In the genomic region with DNA sequence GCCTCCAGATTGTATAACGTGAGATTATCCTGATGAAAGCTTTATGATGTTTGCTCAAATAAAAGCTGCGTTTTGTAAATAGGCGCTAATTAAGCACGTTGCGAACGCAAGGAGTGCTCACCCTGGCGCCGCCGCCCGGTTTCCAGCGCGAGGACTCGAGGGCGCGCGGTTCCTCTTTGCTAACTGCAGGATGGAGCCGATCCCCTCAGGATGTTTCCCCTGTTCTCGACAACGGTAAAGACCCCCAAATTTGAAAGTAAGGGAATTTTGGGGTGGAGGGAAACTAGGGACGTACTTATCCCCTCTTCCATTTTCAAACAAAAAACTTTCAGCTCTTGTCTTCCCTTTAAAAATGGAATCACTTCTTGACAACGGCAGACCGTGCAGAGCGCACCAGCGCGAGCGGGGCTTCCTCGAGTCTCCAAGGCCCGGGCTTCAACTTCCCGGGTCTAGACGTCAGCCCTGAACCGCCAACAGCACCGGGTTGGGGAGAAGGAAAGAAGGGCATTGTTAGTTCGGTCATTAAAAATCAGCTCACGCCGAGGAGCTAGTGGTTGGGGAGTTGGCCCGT, we compare ENCODE assay signal across 18 cellular contexts. TPM values are rescaled to one million over a fixed set of nuclear protein-coding genes. Genes with fewer than 3 reads are reported as not detected.
DNase-seq lines count a peak whose midpoint lies in the region; ATAC-seq and TF ChIP-seq lines count a peak whose summit lies in the region.
"Had no signal": no experiment of that assay in that cellular context is flagged by ENCODE, and none has a peak within 500 bp of the region (broad histone marks: within the 10 kb centered on the region; RNA-seq: fewer than 3 reads in every experiment).

No MANE protein-coding gene starts in this region.

- TF ChIP-seq CTCF in SK-N-SH (IDR thresholded peaks at IDR 0.05), result no peak
- TF ChIP-seq CTCF in neural cell (IDR thresholded peaks at IDR 0.05; ENCODE audit: poor library complexity, severe bottlenecking), result no peak
- TF ChIP-seq CTCF in MM.1S (IDR thresholded peaks at IDR 0.05; ENCODE audit: low read length), result no peak

- TF ChIP-seq EP300 in SK-N-SH (IDR thresholded peaks at IDR 0.05; ENCODE audit: borderline replicate concordance in 1 of 2, low read depth in 1 of 2, low read length in 1 of 2), result no peak
- TF ChIP-seq EP300 in neural cell (conservative IDR thresholded peaks at IDR 0.05; ENCODE audit: poor library complexity, severe bottlenecking), result no peak

- peaks cover 0 to 11% of the 10 kb centered on the region in 2 experiments; a peak in 2 of 4 replicates for H3K4me1 ChIP-seq in SK-N-SH (ENCODE audit: control insufficient read depth in 1 of 2, insufficient read depth in 2 of 2, low read depth in 1 of 2, low read length in 1 of 2)
- peaks cover 50% of the 10 kb centered on the region for H3K4me1 ChIP-seq in ectodermal cell (ENCODE audit: control insufficient read depth, insufficient read depth, low read length)
- H3K4me1 ChIP-seq in MM.1S (ENCODE audit: low read length), result no peaks in the 10 kb centered on the region

- H3K36me3 ChIP-seq in SK-N-SH (replicated peaks in 1 of 2; ENCODE audit: control insufficient read depth in 1 of 2, insufficient read depth in 2 of 2, low read length in 1 of 2), result no peaks in the 10 kb centered on the region
- no peaks in the 10 kb centered on the region for H3K36me3 ChIP-seq in ectodermal cell (ENCODE audit: control insufficient read depth, insufficient read depth, low read length)
- H3K36me3 ChIP-seq in neural cell (ENCODE audit: insufficient read depth, low read length), result no peaks in the 10 kb centered on the region
- H3K36me3 ChIP-seq in MM.1S (replicated peaks; ENCODE audit: insufficient read depth, low read length), result no peaks in the 10 kb centered on the region
- H3K36me3 ChIP-seq: neutrophil had no signal

- H3K4me2 ChIP-seq in SK-N-SH (0 out of 2 replicates have a peak overlapping the region, but pooled peaks have one; percentile 81), neural cell (ENCODE audit: low read length) (no peak overlapping the region), MM.1S (ENCODE audit: low read depth, low read length) (no peak overlapping the region)

- H3K9me3 ChIP-seq in SK-N-SH (no peaks in the 10 kb centered on the region), ectodermal cell (ENCODE audit: control insufficient read depth, low read length) (no peaks in the 10 kb centered on the region), neural cell (ENCODE audit: low read length) (no peaks in the 10 kb centered on the region), MM.1S (replicated peaks; ENCODE audit: insufficient read depth, low read length) (no peaks in the 10 kb centered on the region)
- H3K9me3 ChIP-seq: neutrophil, SJSA1 had no signal

- no peak overlapping the region for H2AFZ ChIP-seq in SK-N-SH (ENCODE audit: low read depth)
- H2AFZ ChIP-seq in neural cell (ENCODE audit: low read depth, low read length), result no peak overlapping the region
- no peak overlapping the region for H2AFZ ChIP-seq in MM.1S (ENCODE audit: low read length)
- H2AFZ ChIP-seq: GM23248 had no signal

- H3K27me3 ChIP-seq in SK-N-SH (ENCODE audit: insufficient read depth) (peaks cover 99% of the 10 kb centered on the region), ectodermal cell (ENCODE audit: control insufficient read depth, insufficient read depth, low read length, poor library complexity, severe bottlenecking) (peaks cover 100% of the 10 kb centered on the region), neural cell (ENCODE audit: insufficient read depth, low read depth, low read length) (peaks cover 100% of the 10 kb centered on the region), MM.1S (replicated peaks; ENCODE audit: insufficient read depth, low read length) (peaks cover 57% of the 10 kb centered on the region)
- H3K27me3 ChIP-seq: SJSA1 had no signal

- H3K4me3 ChIP-seq in SK-N-SH (ENCODE audit: low read depth in 2 of 2, low read length in 1 of 2) (no peak overlapping the region), ectodermal cell (ENCODE audit: insufficient read depth, low read depth, low read length) (peak overlapping the region; percentile 55), neural cell (ENCODE audit: low read length) (no peak overlapping the region), MM.1S (ENCODE audit: low read length) (no peak overlapping the region)
- H3K4me3 ChIP-seq: GM23248 had no signal

- H3K9me2 ChIP-seq in SK-N-SH (no peaks in the 10 kb centered on the region), neural cell (ENCODE audit: insufficient read depth, low read length) (no peaks in the 10 kb centered on the region), MM.1S (replicated peaks; ENCODE audit: insufficient read depth, low read length) (no peaks in the 10 kb centered on the region)

- H3K9ac ChIP-seq in SK-N-SH, result no peak overlapping the region
- H3K9ac ChIP-seq in neural cell (ENCODE audit: low read length), result no peak overlapping the region
- no peak overlapping the region for H3K9ac ChIP-seq in MM.1S (ENCODE audit: low read length)
- H3K9ac ChIP-seq: GM23248 had no signal

- H3K79me2 ChIP-seq in SK-N-SH (ENCODE audit: insufficient read depth), result no peaks in the 10 kb centered on the region
- H3K79me2 ChIP-seq in neural cell (replicated peaks; ENCODE audit: insufficient read depth, low read length), result no peaks in the 10 kb centered on the region
- H3K79me2 ChIP-seq in MM.1S (ENCODE audit: low read length), result no peaks in the 10 kb centered on the region

- TF ChIP-seq RAD21 in SK-N-SH (IDR thresholded peaks at IDR 0.05; ENCODE audit: low read length), result no peak
- no peak for TF ChIP-seq RAD21 in neural cell (conservative IDR thresholded peaks at IDR 0.05)

- peak; percentile 45 for DNase-seq in SK-N-SH
- DNase-seq in NCI-H1105 (lab: John Stamatoyannopoulos, UW), result peak; percentile 36
- no peak for DNase-seq in ureter (ENCODE audit: low spot score)
- no peak for DNase-seq in MM.1S
- DNase-seq in NCI-H1417 treated with DMSO at 0.1 percent for 48 hours (lab: John Stamatoyannopoulos, UW), result no peak
- DNase-seq: ACHN; activated CD4-positive, alpha-beta T cell treated with anti-CD3 and anti-CD28 coated beads for 1 hour; GM23248; kidney; NCI-H1092; NCI-H774; trophoblast cell had no signal

- H3K27ac ChIP-seq in SK-N-SH (ENCODE audit: low read depth in 2 of 2, low read length in 1 of 2) (no peak overlapping the region), ectodermal cell (ENCODE audit: insufficient read depth, low read depth, low read length, poor library complexity, severe bottlenecking) (no peak overlapping the region), neural cell (ENCODE audit: low read length) (no peak overlapping the region), MM.1S (ENCODE audit: low read length) (no peak overlapping the region)
- H3K27ac ChIP-seq: GM23248, neutrophil, SJSA1 had no signal

- ATAC-seq in SK-N-SH treated with all-trans-retinoic acid at 6 μM for 48 hours, result no peak
- ATAC-seq: activated naive CD4-positive, alpha-beta T cell treated with anti-CD3 and anti-CD28 coated beads, Interleukin-2, amount 50 U/mL, for 72 hours had no signal

- CTCF ChIA-PET in SK-N-SH (lab: Yijun Ruan, JAX), result interaction anchor here (0.6 to 15.0 kb wide), 7 partner anchors 8 to 389 kb away, joined by 3 to 248 read pairs (median 21); no protein-coding TSS in a partner anchor

- H4K20me1 ChIP-seq in SK-N-SH (ENCODE audit: insufficient read depth) (no peaks in the 10 kb centered on the region), neural cell (ENCODE audit: insufficient read depth) (no peaks in the 10 kb centered on the region), MM.1S (ENCODE audit: insufficient read depth, low read length) (no peaks in the 10 kb centered on the region)

- no peaks in the 10 kb centered on the region for H3F3A ChIP-seq in SK-N-SH (replicated peaks; ENCODE audit: insufficient read depth)
- peaks cover 5% of the 10 kb centered on the region for H3F3A ChIP-seq in neural cell (ENCODE audit: insufficient read depth, low read length, poor library complexity, severe bottlenecking)
- no peaks in the 10 kb centered on the region for H3F3A ChIP-seq in MM.1S (ENCODE audit: insufficient read depth, low read length)

- WGBS in SK-N-SH (ENCODE audit: low lambda C conversion rate), result 29% methylated on average over 36 of the region's 36 CpGs
- WGBS in ectodermal cell, 2 experiments, result 1% methylated on average over 34 to 36 of the region's 36 CpGs

- POLR2A ChIA-PET in SK-N-SH (lab: Yijun Ruan, JAX), result interaction anchor here (1.2 kb wide), 1 partner anchor 10 kb away, joined by 3 read pairs; no protein-coding TSS in a partner anchor

TF ChIP-seq in SK-N-SH, 30 proteins besides CTCF, POLR2A, EP300 and RAD21 (continues in another document):
- TF ChIP-seq POLR2AphosphoS5 (IDR thresholded peaks at IDR 0.05; ENCODE audit: low read depth, low read length), result no peak
- no peak for TF ChIP-seq YY1 (IDR thresholded peaks at IDR 0.05; ENCODE audit: low read depth)
- no peak for TF ChIP-seq RCOR1 (IDR thresholded peaks at IDR 0.05; ENCODE audit: low read length)
- no peak for TF ChIP-seq SIN3A (IDR thresholded peaks at IDR 0.05; ENCODE audit: borderline replicate concordance, low read depth, low read length)
- TF ChIP-seq ELF1 (IDR thresholded peaks at IDR 0.05), result no peak
- no peak for TF ChIP-seq EZH2phosphoT487 (IDR thresholded peaks at IDR 0.05; ENCODE audit: borderline replicate concordance, low read depth)

TF ChIP-seq in SK-N-SH treated with all-trans-retinoic acid at 6 μM for 48 hours, 23 proteins besides CTCF, POLR2A, EP300 and RAD21 (continues in another document):
- no peak for TF ChIP-seq BACH2 (CRISPR knock-in tag; IDR thresholded peaks at IDR 0.05; ENCODE audit: borderline replicate concordance)
- TF ChIP-seq ARNTL (CRISPR knock-in tag; IDR thresholded peaks at IDR 0.05; ENCODE audit: borderline replicate concordance, low read depth), result no peak

TF ChIP-seq in neural cell, 6 proteins besides CTCF, POLR2A, EP300 and RAD21 (continues in another document):
- TF ChIP-seq POLR2AphosphoS5 (IDR thresholded peaks at IDR 0.05), result peak; percentile 4

RNA-seq across cellular contexts. Expression of a gene that starts 1.1 kb away (rescaled TPM):
- 0.03 and 0.16 TPM in 2 replicates for polyA plus RNA-seq in SK-N-SH (2012; rRNA removed)
- 0.08 and 0.14 TPM in 2 replicates for polyA plus RNA-seq in SK-N-SH (2012; cell fraction: cytosol; rRNA removed)
- polyA plus RNA-seq in SK-N-SH (2012; cell fraction: nucleus; rRNA removed), result 0.14 and 0.33 TPM in 2 replicates
- 3.2 TPM for polyA plus RNA-seq in ectodermal cell (2013, experiment 1 of 4)
- polyA plus RNA-seq in ectodermal cell (2013, experiment 2 of 4), result 2.1 TPM
- 6.1 TPM for polyA plus RNA-seq in ectodermal cell (2013, experiment 3 of 4)
- 3.9 TPM for polyA plus RNA-seq in ectodermal cell (2013, experiment 4 of 4)
- 0.92 and 1.2 TPM in 2 replicates for polyA plus RNA-seq in neural cell
- polyA minus RNA-seq in neural cell, result 1.0 and 1.7 TPM in 2 replicates
- not detected for total RNA-seq in ureter
- total RNA-seq: activated naive CD4-positive, alpha-beta T cell treated with anti-CD3 and anti-CD28 coated beads, Interleukin-2, amount 50 U/mL, for 72 hours; GM23248; kidney had no signal
- polyA plus RNA-seq: GM23248 had no signal

Comparison
In these comparisons a context has a peak if more than half of its experiments do, and no peak if none do; other contexts are left out.
1. DNase-seq: peak in SK-N-SH (single experiment) and NCI-H1105 (single experiment); none in ureter (single experiment), MM.1S (single experiment) and NCI-H1417 treated with DMSO at 0.1 percent for 48 hours (single experiment).